ENCODE assay signal across 8 cellular contexts in genomic region chr19:12665281-12665573, GRCh38. TPM values are rescaled to one million over a fixed set of nuclear protein-coding genes. Genes with fewer than 3 reads are reported as not detected.
DNase-seq lines count a peak whose midpoint lies in the region; ATAC-seq and TF ChIP-seq lines count a peak whose summit lies in the region.

No MANE protein-coding gene starts in this region.

- H3K4me1 ChIP-seq in uterus, result peaks cover 4 to 10% of the 10 kb centered on the region in 2 donors

- no peak for TF ChIP-seq POLR2A in uterus (IDR thresholded peaks at IDR 0.05)

- POLR2A ChIA-PET in activated B cell treated with CpG ODN at 0.5 μM for 24 hours (lab: Charles Lee), result interaction anchor here (0.9 to 3.4 kb wide), 8 partner anchors 10 to 741 kb away, joined by 3 to 74 read pairs (median 8); partner anchors contain the start of genes DHPS, GET3, ZNF490 and ZNF700

- DNase-seq in GM20000 (ENCODE audit: low spot score), result peak; percentile 84
- peak; percentile 64 for DNase-seq in activated B cell treated with CpG ODN at 0.5 μM for 24 hours
- peak; percentile 43 for DNase-seq in globus pallidus (ENCODE audit: low spot score)
- peak; percentile 68 for DNase-seq in stimulated activated CD8-positive, alpha-beta memory T cell treated with anti-CD3 and anti-CD28 coated beads, Interleukin-4, amount 100 ng/mL, for 48 hours
- DNase-seq in endothelial cell (ENCODE audit: low spot score), result no peak
- DNase-seq in NK-92 (lab: John Stamatoyannopoulos, UW; ENCODE audit: unreplicated experiment), result no peak
- DNase-seq in uterus, result no peak

- no peaks in the 10 kb centered on the region for H3K9me3 Mint-ChIP-seq in activated B cell treated with CpG ODN at 0.5 μM for 24 hours
- no peaks in the 10 kb centered on the region for H3K9me3 Mint-ChIP-seq in endothelial cell (ENCODE audit: unreplicated experiment)

- H3K36me3 Mint-ChIP-seq in activated B cell treated with CpG ODN at 0.5 μM for 24 hours (ENCODE audit: low read depth) (peaks cover 63% of the 10 kb centered on the region), endothelial cell (ENCODE audit: low read depth, unreplicated experiment) (peaks cover 20% of the 10 kb centered on the region)

- no peak overlapping the region for H3K27ac ChIP-seq in uterus

- no peaks in the 10 kb centered on the region for H3K9me3 ChIP-seq in uterus

- CTCF ChIA-PET in activated B cell treated with CpG ODN at 0.5 μM for 24 hours (lab: Charles Lee), result interaction anchor here (0.6 to 2.1 kb wide), 4 partner anchors 23 to 101 kb away, joined by 3 to 11 read pairs (median 4); no protein-coding TSS in a partner anchor

- H3K27ac Mint-ChIP-seq in activated B cell treated with CpG ODN at 0.5 μM for 24 hours (peak overlapping the region; percentile 93), endothelial cell (ENCODE audit: unreplicated experiment) (no peak overlapping the region)

- H3K4me3 ChIP-seq in uterus, result no peak overlapping the region

- ATAC-seq in activated B cell treated with CpG ODN at 0.5 μM for 24 hours (ENCODE audit: low read depth) (peak; percentile 68), HG02840 (IDR thresholded peaks at IDR 0.05; ENCODE audit: low FRiP score, unreplicated experiment) (no peak)

- H3K36me3 ChIP-seq in uterus, result no peaks in the 10 kb centered on the region

- no peaks in the 10 kb centered on the region for H3K27me3 ChIP-seq in uterus

- H3K4me1 Mint-ChIP-seq in activated B cell treated with CpG ODN at 0.5 μM for 24 hours, result peaks cover 63% of the 10 kb centered on the region
- H3K4me1 Mint-ChIP-seq in endothelial cell (ENCODE audit: unreplicated experiment), result peaks cover 25% of the 10 kb centered on the region

- TF ChIP-seq CTCF in GM20000 (IDR thresholded peaks at IDR 0.05; ENCODE audit: extremely low read depth, missing control alignments) (no peak), activated B cell treated with CpG ODN at 0.5 μM for 24 hours (IDR thresholded peaks at IDR 0.05) (no peak), endothelial cell (IDR thresholded peaks at IDR 0.05; ENCODE audit: unreplicated experiment) (no peak), uterus (IDR thresholded peaks at IDR 0.05) (no peak)

- intact Hi-C loops in activated B cell treated with CpG ODN at 0.5 μM for 24 hours (cut with micrococcal nuclease), result loop anchor here (1.0 to 5.0 kb wide), 6 partner anchors 25 to 333 kb away; partner anchors contain the start of genes TNPO2 and ZNF563
- intact Hi-C loops in uterus (cut with DNase I; ENCODE audit: low total_unique reads), result no loop called here

- no peaks in the 10 kb centered on the region for H3K27me3 Mint-ChIP-seq in activated B cell treated with CpG ODN at 0.5 μM for 24 hours
- peaks cover 19% of the 10 kb centered on the region for H3K27me3 Mint-ChIP-seq in endothelial cell (ENCODE audit: unreplicated experiment)

- H3K4me3 Mint-ChIP-seq in activated B cell treated with CpG ODN at 0.5 μM for 24 hours (peak overlapping the region; percentile 97), endothelial cell (ENCODE audit: unreplicated experiment) (no peak overlapping the region)

RNA-seq across cellular contexts. Expression of gene MAN2B1, which starts 1.3 kb away (rescaled TPM):
- 251 and 291 TPM in 2 replicates for total RNA-seq in activated B cell treated with CpG ODN at 0.5 μM for 24 hours
- 98.4 TPM for total RNA-seq in endothelial cell (ENCODE audit: unreplicated experiment)
- total RNA-seq in uterus, result 10 to 100 TPM; 15.9 to 54.1 (median 42.8) TPM

RNA-seq across cellular contexts. Expression of gene WDR83, which starts 1.4 kb away (rescaled TPM):
- total RNA-seq in activated B cell treated with CpG ODN at 0.5 μM for 24 hours (17.7 and 20.8 TPM in 2 replicates), endothelial cell (ENCODE audit: unreplicated experiment) (13.2 TPM), uterus (10 to 100 TPM in 2 of 4 donors, 1 to 10 TPM in 2; 1.5 to 24.7 (median 8.5) TPM)

RNA-seq across cellular contexts. Expression of gene DHPS, which starts 16.5 kb away (rescaled TPM):
- 141 and 160 TPM in 2 replicates for total RNA-seq in activated B cell treated with CpG ODN at 0.5 μM for 24 hours
- total RNA-seq in endothelial cell (ENCODE audit: unreplicated experiment), result 55.3 TPM
- 100 to 1,000 TPM in 2 of 4 donors, 10 to 100 TPM in 2; 70.9 to 125 (median 97.1) TPM for total RNA-seq in uterus

RNA-seq across cellular contexts. Expression of gene GNG14, which starts 22.6 kb away (rescaled TPM):
- total RNA-seq in activated B cell treated with CpG ODN at 0.5 μM for 24 hours (not detected in 2 replicates), endothelial cell (ENCODE audit: unreplicated experiment) (not detected), uterus (not detected)

RNA-seq across cellular contexts. Expression of gene FBXW9, which starts 31.2 kb away (rescaled TPM):
- total RNA-seq in activated B cell treated with CpG ODN at 0.5 μM for 24 hours (4.7 and 5.2 TPM in 2 replicates), endothelial cell (ENCODE audit: unreplicated experiment) (8.0 TPM), uterus (1 to 10 TPM in 2 of 4 donors, not detected in 2; 3.8 to 9.5 TPM)

Comparison
In these comparisons a context has a peak if more than half of its experiments do, and no peak if none do; other contexts are left out.
1. DNase-seq: peak in GM20000 (single experiment), activated B cell treated with CpG ODN at 0.5 μM for 24 hours (single experiment), globus pallidus (single experiment) and stimulated activated CD8-positive, alpha-beta memory T cell treated with anti-CD3 and anti-CD28 coated beads, Interleukin-4, amount 100 ng/mL, for 48 hours (single experiment); none in endothelial cell (single experiment), NK-92 (single experiment) and uterus (0 of 2).